ENCODE assay signal across 8 cellular contexts in genomic region chr14:75428230-75429104, GRCh38. TPM values are rescaled to one million over a fixed set of nuclear protein-coding genes. Genes with fewer than 3 reads are reported as not detected.
DNase-seq lines count a peak whose midpoint lies in the region; ATAC-seq and TF ChIP-seq lines count a peak whose summit lies in the region.

No MANE protein-coding gene starts in this region.

- TF ChIP-seq CTCF in AG04450 (IDR thresholded peaks at IDR 0.05; ENCODE audit: low read depth, low read length) (no peak), IMR-90 (conservative IDR thresholded peaks at IDR 0.05; ENCODE audit: low read depth, low read length) (no peak), cardiac muscle cell (IDR thresholded peaks at IDR 0.05; ENCODE audit: low read depth, low read length) (no peak), parathyroid adenoma (IDR thresholded peaks at IDR 0.05) (no peak)

- DNase-seq in AG04450 (ENCODE audit: low read depth, low spot score) (no peak), IMR-90 (no peak), cardiac muscle cell (ENCODE audit: low read depth in 1 of 2, low spot score in 1 of 2) (peak; percentile 20 to 44), foreskin melanocyte (no peak)
- DNase-seq in activated naive CD4-positive, alpha-beta T cell treated with anti-CD3 and anti-CD28 coated beads, Interleukin-2, amount 10 ng/mL, durations not matched to agents 7 days and 5 days: peak; percentile 43
- no peak for DNase-seq in effector CD4-positive, alpha-beta T cell

- H2AFZ ChIP-seq in IMR-90 (replicated peaks; ENCODE audit: low read length, poor library complexity): peak overlapping the region; percentile 93
- peak overlapping the region; percentile 73 for H2AFZ ChIP-seq in parathyroid adenoma

- H3K36me3 Mint-ChIP-seq in activated naive CD4-positive, alpha-beta T cell treated with anti-CD3 and anti-CD28 coated beads, Interleukin-2, amount 10 ng/mL, durations not matched to agents 7 days and 5 days: peaks cover 3% of the 10 kb centered on the region

- peak overlapping the region; percentile 81 for H3K14ac ChIP-seq in IMR-90 (replicated peaks; ENCODE audit: low read depth, low read length)

- peak; percentile 35 for ATAC-seq in GM18909 (IDR thresholded peaks at IDR 0.05; ENCODE audit: poor library complexity, unreplicated experiment)
- ATAC-seq in IMR-90 (ENCODE audit: low read depth): peak; percentile 40

- no TSS peak for BruUV-seq in IMR-90 (replicated peaks; lab: Mats Ljungman, UMichigan)

- H3K18ac ChIP-seq in IMR-90 (ENCODE audit: low read depth, low read length): peak overlapping the region; percentile 11; the same call in 1 of the 2 replicates

- H3K4me2 ChIP-seq in IMR-90 (ENCODE audit: low read depth, low read length) (peak overlapping the region; percentile 78), parathyroid adenoma (ENCODE audit: low read length) (peak overlapping the region; percentile 75)

- peaks cover 10% of the 10 kb centered on the region for H3K4me1 Mint-ChIP-seq in activated naive CD4-positive, alpha-beta T cell treated with anti-CD3 and anti-CD28 coated beads, Interleukin-2, amount 10 ng/mL, durations not matched to agents 7 days and 5 days

- H2AK5ac ChIP-seq in IMR-90 (ENCODE audit: low read depth, low read length): peak overlapping the region; percentile 47

- peaks cover 3 to 48% of the 10 kb centered on the region in 2 experiments; a peak in 3 of 4 replicates for H3K79me1 ChIP-seq in IMR-90 (ENCODE audit: low read depth in 1 of 2, low read length in 2 of 2)

- peak overlapping the region; percentile 87 for H2AK9ac ChIP-seq in IMR-90 (replicated peaks; ENCODE audit: low read depth, low read length, poor library complexity)

- no peak overlapping the region for H3K27ac Mint-ChIP-seq in activated naive CD4-positive, alpha-beta T cell treated with anti-CD3 and anti-CD28 coated beads, Interleukin-2, amount 10 ng/mL, durations not matched to agents 7 days and 5 days

- H3K4me3 ChIP-seq in AG04450 (ENCODE audit: low read depth, low read length) (peak overlapping the region; percentile 79), IMR-90 (ENCODE audit: insufficient read depth, low read depth, low read length) (peak overlapping the region; percentile 58), cardiac muscle cell (peak overlapping the region; percentile 78), parathyroid adenoma (ENCODE audit: low read depth, low read length) (peak overlapping the region; percentile 61)

- dilution Hi-C loops in IMR-90 (cut with HindIII; ENCODE audit: low sequenced_read_pairs, unreplicated experiment): no loop called here

- peaks cover 38% of the 10 kb centered on the region for H3K9me1 ChIP-seq in IMR-90 (ENCODE audit: insufficient read depth, low read length)

- 0% methylated on average over 15 of the region's 64 CpGs; no CpG with 5 or more reads in 1 of the 2 experiments for WGBS in IMR-90 (ENCODE audit: extremely low coverage in 2 of 2, insufficient read length in 1 of 2), 2 experiments

- H4K5ac ChIP-seq in IMR-90 (ENCODE audit: low read depth, low read length): peak overlapping the region; percentile 22; the same call in 1 of the 2 replicates

- peak overlapping the region; percentile 49 for H4K91ac ChIP-seq in IMR-90 (ENCODE audit: insufficient read depth, low read depth, low read length)

- intact Hi-C loops in IMR-90 (cut with micrococcal nuclease): no loop called here

- no peak overlapping the region for H2BK15ac ChIP-seq in IMR-90 (ENCODE audit: low read depth, low read length)

- H2BK20ac ChIP-seq in IMR-90 (ENCODE audit: low read depth, low read length): no peak overlapping the region

- H3K79me2 ChIP-seq in parathyroid adenoma: peaks cover 22% of the 10 kb centered on the region

- in situ Hi-C loops in IMR-90 (cut with MboI; ENCODE audit: low sequenced_read_pairs): no loop called here

- no peak overlapping the region; the same call in 1 of the 2 replicates for H2BK120ac ChIP-seq in IMR-90 (ENCODE audit: low read depth, low read length)

- no peak for TF ChIP-seq RAD21 in IMR-90 (IDR thresholded peaks at IDR 0.05; ENCODE audit: low read length)

- peak overlapping the region; percentile 60 for H3K9ac ChIP-seq in IMR-90 (ENCODE audit: low read depth, low read length)
- peak overlapping the region; percentile 63 for H3K9ac ChIP-seq in parathyroid adenoma

- no peak overlapping the region for H3K27ac ChIP-seq in AG04450 (ENCODE audit: low read depth, low read length)
- peak overlapping the region; percentile 83 for H3K27ac ChIP-seq in IMR-90 (ENCODE audit: insufficient read depth, low read length)
- no peak overlapping the region for H3K27ac ChIP-seq in cardiac muscle cell
- peak overlapping the region; percentile 80 for H3K27ac ChIP-seq in parathyroid adenoma

- peak overlapping the region; percentile 72; the same call in 1 of the 2 replicates for H3K56ac ChIP-seq in IMR-90 (ENCODE audit: extremely low read depth, insufficient read depth, low read length)

- H3K27me3 ChIP-seq in AG04450 (ENCODE audit: control insufficient read depth, insufficient read depth, low read length): no peaks in the 10 kb centered on the region
- H3K27me3 ChIP-seq in IMR-90 (ENCODE audit: control insufficient read depth, insufficient read depth, low read length): no peaks in the 10 kb centered on the region
- H3K27me3 ChIP-seq in cardiac muscle cell: no peaks in the 10 kb centered on the region
- H3K27me3 ChIP-seq in parathyroid adenoma (ENCODE audit: control insufficient read depth, insufficient read depth, low read length): no peaks in the 10 kb centered on the region

- H3K4me1 ChIP-seq in IMR-90 (ENCODE audit: control insufficient read depth, insufficient read depth, low read length) (peaks cover 22% of the 10 kb centered on the region), cardiac muscle cell (ENCODE audit: low read depth) (peaks cover 20% of the 10 kb centered on the region), parathyroid adenoma (peaks cover 40% of the 10 kb centered on the region)

- H3K27me3 Mint-ChIP-seq in activated naive CD4-positive, alpha-beta T cell treated with anti-CD3 and anti-CD28 coated beads, Interleukin-2, amount 10 ng/mL, durations not matched to agents 7 days and 5 days: peaks cover 57% of the 10 kb centered on the region

- H3K4me3 Mint-ChIP-seq in activated naive CD4-positive, alpha-beta T cell treated with anti-CD3 and anti-CD28 coated beads, Interleukin-2, amount 10 ng/mL, durations not matched to agents 7 days and 5 days: peak overlapping the region; percentile 74

- H4K8ac ChIP-seq in IMR-90 (ENCODE audit: low read depth in 2 of 2, low read length in 2 of 2): peak overlapping the region in 1 of 2 experiments; percentile 38; a peak in 2 of 4 replicates

- H4K20me1 ChIP-seq in IMR-90 (ENCODE audit: insufficient read depth, low read length): peaks cover 47% of the 10 kb centered on the region

- CTCF ChIA-PET in AG04450 (lab: Charles Lee) (interaction anchor here (0.5 to 2.7 kb wide), 3 partner anchors 8 to 117 kb away, joined by 4 to 14 read pairs (median 5); no protein-coding TSS in a partner anchor), IMR-90 (lab: Yijun Ruan, JAX) (interaction anchor here (1.3 kb wide), 1 partner anchor 27 kb away, joined by 3 read pairs; no protein-coding TSS in a partner anchor)
- CTCF ChIA-PET in activated naive CD4-positive, alpha-beta T cell treated with anti-CD3 and anti-CD28 coated beads, Interleukin-2, amount 10 ng/mL, durations not matched to agents 7 days and 5 days (lab: Charles Lee): interaction anchor here (0.8 to 1.1 kb wide), 2 partner anchors 9 to 119 kb away, joined by 3 to 4 read pairs; no protein-coding TSS in a partner anchor

- peak overlapping the region; percentile 74 for H3K4ac ChIP-seq in IMR-90 (ENCODE audit: low read depth, low read length)

- H3K36me3 ChIP-seq in IMR-90 (ENCODE audit: control insufficient read depth, insufficient read depth, low read length) (peaks cover 13% of the 10 kb centered on the region), cardiac muscle cell (no peaks in the 10 kb centered on the region), parathyroid adenoma (ENCODE audit: control insufficient read depth, insufficient read depth, low read length) (no peaks in the 10 kb centered on the region)

- TF ChIP-seq POLR2A in IMR-90 (IDR thresholded peaks at IDR 0.05; ENCODE audit: low read depth, low read length): no peak

- H3K23ac ChIP-seq in IMR-90 (ENCODE audit: low read depth, low read length): peak overlapping the region; percentile 77; the same call in 1 of the 2 replicates

- no peaks in the 10 kb centered on the region for H3K9me3 ChIP-seq in AG04450 (ENCODE audit: control insufficient read depth, insufficient read depth, low read length)
- peaks cover 2% of the 10 kb centered on the region; the same call in 1 of the 2 replicates for H3K9me3 ChIP-seq in IMR-90 (ENCODE audit: control insufficient read depth, insufficient read depth, low read length)
- no peaks in the 10 kb centered on the region for H3K9me3 ChIP-seq in cardiac muscle cell (ENCODE audit: low read depth)
- H3K9me3 ChIP-seq in parathyroid adenoma (ENCODE audit: control insufficient read depth, low read length): no peaks in the 10 kb centered on the region

- POLR2A ChIA-PET in AG04450 (lab: Yijun Ruan, JAX): interaction anchor here (0.6 to 1.7 kb wide), 6 partner anchors 12 to 539 kb away, joined by 3 to 8 read pairs (median 3); no protein-coding TSS in a partner anchor
- POLR2A ChIA-PET in IMR-90 (lab: Charles Lee; ENCODE audit: unreplicated experiment): no interaction called here

- peaks cover 5% of the 10 kb centered on the region for H3K9me3 Mint-ChIP-seq in activated naive CD4-positive, alpha-beta T cell treated with anti-CD3 and anti-CD28 coated beads, Interleukin-2, amount 10 ng/mL, durations not matched to agents 7 days and 5 days

- peak overlapping the region; percentile 23 for H2BK5ac ChIP-seq in IMR-90 (ENCODE audit: low read depth, low read length, poor library complexity, severe bottlenecking)

TF ChIP-seq in IMR-90, 13 proteins besides CTCF, POLR2A, EP300 and RAD21:
- TF ChIP-seq MAZ (IDR thresholded peaks at IDR 0.05; ENCODE audit: borderline replicate concordance, low read depth, low read length) (0 out of 2 replicates have a peak, but pooled peaks have one; percentile 55), RFX5 (IDR thresholded peaks at IDR 0.05; ENCODE audit: low read depth, low read length) (no peak)

RNA-seq across cellular contexts. Expression of gene JDP2, which starts 0.6 kb away (rescaled TPM):
- polyA plus RNA-seq in AG04450 (2011; rRNA removed) (46.5 and 49.1 TPM in 2 replicates), IMR-90 (2012; rRNA removed) (38.4 and 39.7 TPM in 2 replicates), cardiac muscle cell (9.7 and 12.5 TPM in 2 replicates)
- polyA minus RNA-seq in AG04450 (2011; rRNA and poly(A)+ RNA removed): 27.6 and 33.1 TPM in 2 replicates
- total RNA-seq in IMR-90 (2012; rRNA removed) (35.7 and 38.9 TPM in 2 replicates), cardiac muscle cell (15.2 and 22.0 TPM in 2 replicates)
- 47.8 and 52.8 TPM in 2 replicates for polyA plus RNA-seq in IMR-90 (2012; cell fraction: cytosol; rRNA removed)
- 18.7 and 32.8 TPM in 2 replicates for polyA plus RNA-seq in IMR-90 (2012; cell fraction: nucleus; rRNA removed; ENCODE audit: low replicate concordance)

Comparison
In these comparisons a context has a peak if more than half of its experiments do, and no peak if none do; other contexts are left out.
1. DNase-seq: peak in activated naive CD4-positive, alpha-beta T cell treated with anti-CD3 and anti-CD28 coated beads, Interleukin-2, amount 10 ng/mL, durations not matched to agents 7 days and 5 days (single experiment) and cardiac muscle cell (2 of 2); none in AG04450 (single experiment), IMR-90 (single experiment), foreskin melanocyte (single experiment) and effector CD4-positive, alpha-beta T cell (single experiment).
2. H3K27ac ChIP-seq: peak in IMR-90 (single experiment) and parathyroid adenoma (single experiment); none in AG04450 (single experiment) and cardiac muscle cell (single experiment).
3. Peak in every context shown above with its lines, with median percentiles within 50 percentile points of each other: H3K4me3 ChIP-seq.